ENCODE assay signal across 2 cellular contexts in genomic region chr19:42368360-42368759, GRCh38.
TF ChIP-seq lines count a peak whose summit lies in the region.

No MANE protein-coding gene starts in this region.

TF ChIP-seq in HepG2, 621 proteins besides CTCF, POLR2A, EP300 and RAD21:
- TF ChIP-seq REXO4 (CRISPR knock-in tag; IDR thresholded peaks at IDR 0.05; ENCODE audit: borderline replicate concordance), result no peak
- TF ChIP-seq AGO2 (optimal IDR thresholded peaks at IDR 0.05; ENCODE audit: low read depth, low read length), result peak; percentile 36
TF ChIP-seq in HepG2: peak in this region for 1.

TF ChIP-seq in K562, 482 proteins besides CTCF, POLR2A, EP300 and RAD21:
- TF ChIP-seq POLR2G (IDR thresholded peaks at IDR 0.05; ENCODE audit: low read depth, low read length) (0 out of 2 replicates have a peak, but pooled peaks have one; percentile 29), TAF7 (tag; IDR thresholded peaks at IDR 0.05) (no peak)
TF ChIP-seq in K562: peak in this region for 1.
